Comparison of ENCODE assay signal across 2 cellular contexts in the genomic region with DNA sequence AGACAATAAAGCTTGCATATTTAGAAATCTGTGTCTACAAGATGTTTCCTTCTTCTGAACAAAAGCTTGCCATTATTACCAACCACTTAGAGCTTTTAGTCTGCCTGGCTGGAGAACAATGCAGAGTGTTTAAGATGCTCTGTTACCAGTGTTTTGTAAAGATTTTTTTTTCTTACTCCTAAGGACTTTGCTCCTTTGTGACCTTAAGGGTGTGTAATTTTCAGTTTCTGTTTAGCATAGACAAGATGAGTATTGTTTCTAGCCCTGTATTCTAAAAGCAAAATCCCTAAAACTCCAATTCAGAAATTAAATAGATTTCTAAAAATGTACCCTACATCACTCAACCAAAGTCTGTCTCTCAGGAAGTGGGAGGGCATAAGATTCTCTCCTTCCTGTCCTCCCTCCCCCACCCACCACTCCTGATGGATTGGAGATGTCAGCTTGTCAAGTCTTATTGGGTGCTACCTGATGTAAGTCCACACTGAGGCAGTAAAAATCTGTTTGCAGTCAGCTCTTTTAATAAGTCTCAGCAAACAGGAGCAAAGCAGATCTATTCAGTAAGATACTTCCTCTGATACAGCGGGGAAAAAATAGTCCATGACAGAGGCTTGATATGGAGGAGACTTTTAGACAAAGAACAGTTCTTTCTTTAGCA.
A peak's percentile ranks its signal among the peaks of the same experiment; 100 is the strongest.
TF ChIP-seq lines count a peak whose summit lies in the region.

No MANE protein-coding gene starts in this region.

TF ChIP-seq in GM12878, 131 proteins besides CTCF, POLR2A, EP300 and RAD21:
- TF ChIP-seq, protein P1, sequence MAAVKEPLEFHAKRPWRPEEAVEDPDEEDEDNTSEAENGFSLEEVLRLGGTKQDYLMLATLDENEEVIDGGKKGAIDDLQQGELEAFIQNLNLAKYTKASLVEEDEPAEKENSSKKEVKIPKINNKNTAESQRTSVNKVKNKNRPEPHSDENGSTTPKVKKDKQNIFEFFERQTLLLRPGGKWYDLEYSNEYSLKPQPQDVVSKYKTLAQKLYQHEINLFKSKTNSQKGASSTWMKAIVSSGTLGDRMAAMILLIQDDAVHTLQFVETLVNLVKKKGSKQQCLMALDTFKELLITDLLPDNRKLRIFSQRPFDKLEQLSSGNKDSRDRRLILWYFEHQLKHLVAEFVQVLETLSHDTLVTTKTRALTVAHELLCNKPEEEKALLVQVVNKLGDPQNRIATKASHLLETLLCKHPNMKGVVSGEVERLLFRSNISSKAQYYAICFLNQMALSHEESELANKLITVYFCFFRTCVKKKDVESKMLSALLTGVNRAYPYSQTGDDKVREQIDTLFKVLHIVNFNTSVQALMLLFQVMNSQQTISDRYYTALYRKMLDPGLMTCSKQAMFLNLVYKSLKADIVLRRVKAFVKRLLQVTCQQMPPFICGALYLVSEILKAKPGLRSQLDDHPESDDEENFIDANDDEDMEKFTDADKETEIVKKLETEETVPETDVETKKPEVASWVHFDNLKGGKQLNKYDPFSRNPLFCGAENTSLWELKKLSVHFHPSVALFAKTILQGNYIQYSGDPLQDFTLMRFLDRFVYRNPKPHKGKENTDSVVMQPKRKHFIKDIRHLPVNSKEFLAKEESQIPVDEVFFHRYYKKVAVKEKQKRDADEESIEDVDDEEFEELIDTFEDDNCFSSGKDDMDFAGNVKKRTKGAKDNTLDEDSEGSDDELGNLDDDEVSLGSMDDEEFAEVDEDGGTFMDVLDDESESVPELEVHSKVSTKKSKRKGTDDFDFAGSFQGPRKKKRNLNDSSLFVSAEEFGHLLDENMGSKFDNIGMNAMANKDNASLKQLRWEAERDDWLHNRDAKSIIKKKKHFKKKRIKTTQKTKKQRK (IDR thresholded peaks at IDR 0.05; ENCODE audit: low read depth, low read length), result no peak
- TF ChIP-seq, protein P2, sequence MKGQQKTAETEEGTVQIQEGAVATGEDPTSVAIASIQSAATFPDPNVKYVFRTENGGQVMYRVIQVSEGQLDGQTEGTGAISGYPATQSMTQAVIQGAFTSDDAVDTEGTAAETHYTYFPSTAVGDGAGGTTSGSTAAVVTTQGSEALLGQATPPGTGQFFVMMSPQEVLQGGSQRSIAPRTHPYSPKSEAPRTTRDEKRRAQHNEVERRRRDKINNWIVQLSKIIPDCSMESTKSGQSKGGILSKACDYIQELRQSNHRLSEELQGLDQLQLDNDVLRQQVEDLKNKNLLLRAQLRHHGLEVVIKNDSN (IDR thresholded peaks at IDR 0.05; ENCODE audit: borderline replicate concordance, extremely low read length, insufficient read depth, low read depth, low read length), result no peak
- TF ChIP-seq SIX5 (IDR thresholded peaks at IDR 0.05; ENCODE audit: low read depth, low read length, severe bottlenecking), result no peak
- no peak for TF ChIP-seq ETV6 (conservative IDR thresholded peaks at IDR 0.05 in 1 of 2, IDR thresholded peaks at IDR 0.05 in 1 of 2; ENCODE audit: borderline replicate concordance in 1 of 2, low read depth in 1 of 2)
- TF ChIP-seq NFIC (IDR thresholded peaks at IDR 0.05; ENCODE audit: low read depth, low read length), result no peak
- no peak for TF ChIP-seq RBBP5 (conservative IDR thresholded peaks at IDR 0.05)
- no peak for TF ChIP-seq CREB1 (IDR thresholded peaks at IDR 0.05; ENCODE audit: low read depth)
- TF ChIP-seq, protein P3, sequence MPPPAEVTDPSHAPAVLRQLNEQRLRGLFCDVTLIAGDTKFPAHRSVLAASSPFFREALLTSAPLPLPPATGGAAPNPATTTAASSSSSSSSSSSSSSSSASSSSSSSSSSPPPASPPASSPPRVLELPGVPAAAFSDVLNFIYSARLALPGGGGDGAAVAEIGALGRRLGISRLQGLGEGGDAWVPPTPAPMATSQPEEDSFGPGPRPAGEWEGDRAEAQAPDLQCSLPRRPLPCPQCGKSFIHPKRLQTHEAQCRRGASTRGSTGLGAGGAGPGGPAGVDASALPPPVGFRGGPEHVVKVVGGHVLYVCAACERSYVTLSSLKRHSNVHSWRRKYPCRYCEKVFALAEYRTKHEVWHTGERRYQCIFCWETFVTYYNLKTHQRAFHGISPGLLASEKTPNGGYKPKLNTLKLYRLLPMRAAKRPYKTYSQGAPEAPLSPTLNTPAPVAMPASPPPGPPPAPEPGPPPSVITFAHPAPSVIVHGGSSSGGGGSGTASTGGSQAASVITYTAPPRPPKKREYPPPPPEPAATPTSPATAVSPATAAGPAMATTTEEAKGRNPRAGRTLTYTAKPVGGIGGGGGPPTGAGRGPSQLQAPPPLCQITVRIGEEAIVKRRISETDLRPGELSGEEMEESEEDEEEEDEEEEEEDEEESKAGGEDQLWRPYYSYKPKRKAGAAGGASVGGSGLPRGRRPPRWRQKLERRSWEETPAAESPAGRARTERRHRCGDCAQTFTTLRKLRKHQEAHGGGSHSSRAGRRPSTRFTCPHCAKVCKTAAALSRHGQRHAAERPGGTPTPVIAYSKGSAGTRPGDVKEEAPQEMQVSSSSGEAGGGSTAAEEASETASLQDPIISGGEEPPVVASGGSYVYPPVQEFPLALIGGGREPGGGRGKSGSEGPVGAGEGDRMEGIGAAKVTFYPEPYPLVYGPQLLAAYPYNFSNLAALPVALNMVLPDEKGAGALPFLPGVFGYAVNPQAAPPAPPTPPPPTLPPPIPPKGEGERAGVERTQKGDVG (CRISPR knock-in tag; IDR thresholded peaks at IDR 0.05), result no peak
- TF ChIP-seq EZH2 (IDR thresholded peaks at IDR 0.05; ENCODE audit: borderline replicate concordance, control insufficient read depth, low read depth, low read length), result no peak

TF ChIP-seq in neural cell, 6 proteins besides CTCF, POLR2A, EP300 and RAD21:
- TF ChIP-seq MXI1 (conservative IDR thresholded peaks at IDR 0.05; ENCODE audit: poor library complexity, severe bottlenecking) (no peak), TAF1 (IDR thresholded peaks at IDR 0.05; ENCODE audit: low read depth) (no peak), POLR2AphosphoS5 (IDR thresholded peaks at IDR 0.05) (peak; percentile 35), EZH2 (IDR thresholded peaks at IDR 0.05; ENCODE audit: borderline replicate concordance, insufficient read depth, low read length, poor library complexity, severe bottlenecking) (no peak), SMC3 (conservative IDR thresholded peaks at IDR 0.05; ENCODE audit: poor library complexity) (peak; percentile 26)
- TF ChIP-seq, protein P4, sequence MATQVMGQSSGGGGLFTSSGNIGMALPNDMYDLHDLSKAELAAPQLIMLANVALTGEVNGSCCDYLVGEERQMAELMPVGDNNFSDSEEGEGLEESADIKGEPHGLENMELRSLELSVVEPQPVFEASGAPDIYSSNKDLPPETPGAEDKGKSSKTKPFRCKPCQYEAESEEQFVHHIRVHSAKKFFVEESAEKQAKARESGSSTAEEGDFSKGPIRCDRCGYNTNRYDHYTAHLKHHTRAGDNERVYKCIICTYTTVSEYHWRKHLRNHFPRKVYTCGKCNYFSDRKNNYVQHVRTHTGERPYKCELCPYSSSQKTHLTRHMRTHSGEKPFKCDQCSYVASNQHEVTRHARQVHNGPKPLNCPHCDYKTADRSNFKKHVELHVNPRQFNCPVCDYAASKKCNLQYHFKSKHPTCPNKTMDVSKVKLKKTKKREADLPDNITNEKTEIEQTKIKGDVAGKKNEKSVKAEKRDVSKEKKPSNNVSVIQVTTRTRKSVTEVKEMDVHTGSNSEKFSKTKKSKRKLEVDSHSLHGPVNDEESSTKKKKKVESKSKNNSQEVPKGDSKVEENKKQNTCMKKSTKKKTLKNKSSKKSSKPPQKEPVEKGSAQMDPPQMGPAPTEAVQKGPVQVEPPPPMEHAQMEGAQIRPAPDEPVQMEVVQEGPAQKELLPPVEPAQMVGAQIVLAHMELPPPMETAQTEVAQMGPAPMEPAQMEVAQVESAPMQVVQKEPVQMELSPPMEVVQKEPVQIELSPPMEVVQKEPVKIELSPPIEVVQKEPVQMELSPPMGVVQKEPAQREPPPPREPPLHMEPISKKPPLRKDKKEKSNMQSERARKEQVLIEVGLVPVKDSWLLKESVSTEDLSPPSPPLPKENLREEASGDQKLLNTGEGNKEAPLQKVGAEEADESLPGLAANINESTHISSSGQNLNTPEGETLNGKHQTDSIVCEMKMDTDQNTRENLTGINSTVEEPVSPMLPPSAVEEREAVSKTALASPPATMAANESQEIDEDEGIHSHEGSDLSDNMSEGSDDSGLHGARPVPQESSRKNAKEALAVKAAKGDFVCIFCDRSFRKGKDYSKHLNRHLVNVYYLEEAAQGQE (IDR thresholded peaks at IDR 0.05; ENCODE audit: borderline replicate concordance), result no peak
